In the genomic region with DNA sequence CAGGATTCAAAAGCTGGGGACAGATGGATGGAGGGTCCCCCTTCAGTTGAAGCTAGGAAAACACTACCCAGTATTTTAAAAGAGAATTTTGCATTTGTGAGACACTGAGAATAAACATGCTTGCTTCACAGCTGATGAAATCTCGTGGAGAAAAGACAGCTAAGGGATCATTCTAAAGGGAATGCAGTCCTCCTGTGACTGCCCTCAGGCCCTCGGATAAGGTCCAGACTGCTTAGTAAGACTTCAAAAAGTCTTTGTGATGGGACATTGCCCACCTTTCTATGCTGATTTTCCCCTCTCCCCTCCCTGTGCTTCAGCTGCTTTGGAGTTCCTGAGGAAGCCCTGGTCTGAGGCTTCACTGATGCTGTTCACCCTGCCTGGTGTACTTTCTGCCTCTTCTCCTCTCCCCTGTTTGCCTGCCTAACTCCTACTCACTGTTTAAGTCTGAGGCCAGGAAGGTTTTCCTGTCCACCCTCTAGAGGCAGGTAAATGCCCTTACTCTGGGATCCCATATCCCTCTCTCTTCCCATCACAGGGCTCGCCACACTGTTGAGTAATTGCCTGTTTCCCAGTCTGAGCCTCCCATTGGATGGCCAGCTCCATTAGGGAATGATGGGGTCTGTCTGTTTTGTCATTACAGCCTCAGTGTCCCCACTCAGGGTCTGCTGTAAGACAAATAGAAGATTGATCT, we compare ENCODE assay signal across 19 cellular contexts. TPM values are rescaled to one million over a fixed set of nuclear protein-coding genes. Genes with fewer than 3 reads are reported as not detected.
DNase-seq lines count a peak whose midpoint lies in the region; ATAC-seq and TF ChIP-seq lines count a peak whose summit lies in the region.
"Had no signal": no experiment of that assay in that cellular context is flagged by ENCODE, and none has a peak within 500 bp of the region (broad histone marks: within the 10 kb centered on the region; RNA-seq: fewer than 3 reads in every experiment).

No MANE protein-coding gene starts in this region.

- H3K36me3 Mint-ChIP-seq in GM23338 (ENCODE audit: low read depth) = no peaks in the 10 kb centered on the region; the same call in 2 of the 3 replicates
- no peaks in the 10 kb centered on the region for H3K36me3 Mint-ChIP-seq in endodermal cell (ENCODE audit: low read depth)

- H3K4me1 ChIP-seq in GM23338 (ENCODE audit: insufficient read depth) (0 out of 2 replicates have a peak, but pooled peaks cover 7% of the 10 kb centered on the region), Loucy (ENCODE audit: insufficient read depth, low read length, poor library complexity, severe bottlenecking) (peaks cover 14% of the 10 kb centered on the region), endodermal cell (ENCODE audit: control insufficient read depth, insufficient read depth, low read length) (no peaks in the 10 kb centered on the region), mesendoderm (ENCODE audit: control insufficient read depth, low read depth, low read length) (no peaks in the 10 kb centered on the region), gastroesophageal sphincter (no peaks in the 10 kb centered on the region)

- no peak overlapping the region for H3K18ac ChIP-seq in mesendoderm (ENCODE audit: low read length)

- H3K4me3 ChIP-seq in GM23338 (no peak overlapping the region), Loucy (ENCODE audit: low read length, poor library complexity, severe bottlenecking) (no peak overlapping the region), endodermal cell (ENCODE audit: low read length) (no peak overlapping the region), mesendoderm (ENCODE audit: low read length) (no peak overlapping the region), gastroesophageal sphincter (no peak overlapping the region)

- H2AK5ac ChIP-seq in mesendoderm (ENCODE audit: low read length) = no peak overlapping the region

- H4K5ac ChIP-seq in mesendoderm (ENCODE audit: low read length) = no peak overlapping the region

- peaks cover 11% of the 10 kb centered on the region; the same call in 2 of the 3 replicates for H3K4me1 Mint-ChIP-seq in GM23338
- H3K4me1 Mint-ChIP-seq in endodermal cell = peaks cover 7% of the 10 kb centered on the region

- no peak overlapping the region for H2BK15ac ChIP-seq in mesendoderm (replicated peaks; ENCODE audit: low read depth)

- H4K20me1 ChIP-seq in GM23338 (replicated peaks; ENCODE audit: insufficient read depth) (no peaks in the 10 kb centered on the region; the same call in 1 of the 2 replicates), Loucy (ENCODE audit: insufficient read depth, low read length, poor library complexity, severe bottlenecking) (no peaks in the 10 kb centered on the region)

- DNase-seq in GM23338 (ENCODE audit: low spot score) (peak; percentile 36), endodermal cell (peak; percentile 54), mesendoderm (peak; percentile 83), NCI-H128 (lab: John Stamatoyannopoulos, UW; ENCODE audit: unreplicated experiment) (no peak)
- DNase-seq: DMS79 treated with DMSO at 0.1 percent for 48 hours, HCEC 1CT, MV-4-11, NCI-H1417, NCI-H187 treated with DMSO at 0.1 percent for 48 hours, NCI-H2227 treated with DMSO at 0.1 percent for 48 hours, NCI-H510A treated with DMSO at 0.1 percent for 48 hours, NCI-H82, PC-3, RPMI8226, SHP77 treated with DMSO at 0.1 percent for 48 hours had no signal

- no peaks in the 10 kb centered on the region; the same call in 1 of the 3 replicates for H3K9me3 Mint-ChIP-seq in GM23338
- no peaks in the 10 kb centered on the region for H3K9me3 Mint-ChIP-seq in endodermal cell

- no peak overlapping the region for H3K27ac ChIP-seq in GM23338 (ENCODE audit: low read depth)
- no peak overlapping the region for H3K27ac ChIP-seq in endodermal cell (ENCODE audit: low read depth, low read length)
- peak overlapping the region; percentile 29 for H3K27ac ChIP-seq in mesendoderm (ENCODE audit: low read depth, low read length)
- no peak overlapping the region for H3K27ac ChIP-seq in gastroesophageal sphincter
- H3K27ac ChIP-seq: C4-2B had no signal

- H3K36me3 ChIP-seq in GM23338 (ENCODE audit: insufficient read depth) (peaks cover 3% of the 10 kb centered on the region; the same call in 1 of the 2 replicates), Loucy (ENCODE audit: insufficient read depth, low read length) (no peaks in the 10 kb centered on the region), endodermal cell (ENCODE audit: control insufficient read depth, insufficient read depth, low read length) (no peaks in the 10 kb centered on the region), mesendoderm (ENCODE audit: control insufficient read depth, insufficient read depth, low read length) (no peaks in the 10 kb centered on the region), gastroesophageal sphincter (no peaks in the 10 kb centered on the region)

- 81 to 95% methylated on average over 2 to 3 of the region's 3 CpGs for WGBS in endodermal cell (ENCODE audit: insufficient coverage in 1 of 2, insufficient read length in 1 of 2), 2 experiments
- WGBS in mesendoderm (ENCODE audit: extremely low coverage, insufficient coverage, low lambda C conversion rate) = no CpG with 5 or more reads among the region's 3 CpGs
- WGBS in gastroesophageal sphincter (ENCODE audit: low coverage in 1 of 2), 2 donors = 49 to 83% methylated on average over 2 to 3 of the region's 3 CpGs

- H3K4me2 ChIP-seq in GM23338 (no peak overlapping the region), Loucy (ENCODE audit: low read depth, low read length, poor library complexity, severe bottlenecking) (peak overlapping the region; percentile 52), mesendoderm (ENCODE audit: low read length) (no peak overlapping the region)

- H3K9me2 ChIP-seq in GM23338 (ENCODE audit: insufficient read depth) (no peaks in the 10 kb centered on the region), Loucy (replicated peaks; ENCODE audit: low read depth, low read length) (no peaks in the 10 kb centered on the region)

- H3K4ac ChIP-seq in mesendoderm (ENCODE audit: low read depth, low read length) = no peak overlapping the region

- H3K27me3 ChIP-seq in GM23338 (ENCODE audit: insufficient read depth) (no peaks in the 10 kb centered on the region), Loucy (ENCODE audit: insufficient read depth, low read length, poor library complexity, severe bottlenecking) (no peaks in the 10 kb centered on the region), endodermal cell (ENCODE audit: control insufficient read depth, insufficient read depth, low read length, poor library complexity, severe bottlenecking) (no peaks in the 10 kb centered on the region), mesendoderm (ENCODE audit: insufficient read depth, low read length, poor library complexity) (no peaks in the 10 kb centered on the region), gastroesophageal sphincter (no peaks in the 10 kb centered on the region)

- 0 out of 4 replicates have a peak, but pooled peaks of 1 of the 2 experiments have one; percentile 3 for TF ChIP-seq CTCF in GM23338 (conservative IDR thresholded peaks at IDR 0.05; ENCODE audit: low read depth in 2 of 2)
- no peak for TF ChIP-seq CTCF in Loucy (conservative IDR thresholded peaks at IDR 0.05; ENCODE audit: low read length)
- TF ChIP-seq CTCF in endodermal cell (conservative IDR thresholded peaks at IDR 0.05) = peak; percentile 48
- no peak for TF ChIP-seq CTCF in gastroesophageal sphincter (IDR thresholded peaks at IDR 0.05)

- no peak overlapping the region for H2BK5ac ChIP-seq in mesendoderm (ENCODE audit: low read length)

- H3K9me3 ChIP-seq in Loucy (ENCODE audit: insufficient read depth, low read depth, low read length) (no peaks in the 10 kb centered on the region), endodermal cell (ENCODE audit: control insufficient read depth, low read length) (no peaks in the 10 kb centered on the region), gastroesophageal sphincter (no peaks in the 10 kb centered on the region)

- TF ChIP-seq EP300 in gastroesophageal sphincter (IDR thresholded peaks at IDR 0.05) = no peak

- H3F3A ChIP-seq in GM23338 (replicated peaks; ENCODE audit: low read depth) = no peaks in the 10 kb centered on the region
- no peaks in the 10 kb centered on the region for H3F3A ChIP-seq in Loucy (ENCODE audit: low read depth)

- no peak overlapping the region for H2BK120ac ChIP-seq in mesendoderm (ENCODE audit: low read depth, low read length)

- H3K79me1 ChIP-seq in mesendoderm (ENCODE audit: low read length) = no peaks in the 10 kb centered on the region

- H3K27ac Mint-ChIP-seq in GM23338 (peak overlapping the region; percentile 66; the same call in 1 of the 2 replicates), endodermal cell (no peak overlapping the region)

- peaks cover 4% of the 10 kb centered on the region for H3K27me3 Mint-ChIP-seq in GM23338 (ENCODE audit: insufficient read depth, low read depth, poor library complexity)
- H3K27me3 Mint-ChIP-seq in endodermal cell (ENCODE audit: insufficient read depth) = no peaks in the 10 kb centered on the region

- H3K23ac ChIP-seq in mesendoderm (ENCODE audit: low read length) = no peak overlapping the region

- ATAC-seq in GM23338 (peak; percentile 93), GM21381 (IDR thresholded peaks at IDR 0.05; ENCODE audit: unreplicated experiment) (no peak), gastroesophageal sphincter (no peak)
- ATAC-seq: PC-3 had no signal

- H4K8ac ChIP-seq in mesendoderm (ENCODE audit: low read depth, low read length) = no peak overlapping the region

- no peak overlapping the region for H3K9ac ChIP-seq in Loucy (ENCODE audit: low read depth, low read length, poor library complexity, severe bottlenecking)
- H3K9ac ChIP-seq in endodermal cell (ENCODE audit: extremely low read depth, low read length, poor library complexity, severe bottlenecking) = no peak overlapping the region
- H3K9ac ChIP-seq in mesendoderm (ENCODE audit: low read length) = no peak overlapping the region

- H2AFZ ChIP-seq in GM23338 (no peak overlapping the region; the same call in 1 of the 2 replicates), Loucy (ENCODE audit: low read length) (no peak overlapping the region)

- TF ChIP-seq POLR2A in gastroesophageal sphincter (IDR thresholded peaks at IDR 0.05) = no peak

- H3K79me2 ChIP-seq in GM23338 (replicated peaks; ENCODE audit: insufficient read depth) = no peaks in the 10 kb centered on the region
- no peaks in the 10 kb centered on the region for H3K79me2 ChIP-seq in Loucy (ENCODE audit: insufficient read depth, low read length)
- no peaks in the 10 kb centered on the region for H3K79me2 ChIP-seq in mesendoderm (ENCODE audit: control insufficient read depth, insufficient read depth, low read length)

- no peak overlapping the region for H3K4me3 Mint-ChIP-seq in GM23338
- H3K4me3 Mint-ChIP-seq in endodermal cell = no peak overlapping the region

- H3K56ac ChIP-seq in mesendoderm (ENCODE audit: low read length) = peak overlapping the region; percentile 47

TF ChIP-seq in GM23338, 12 proteins besides CTCF, POLR2A, EP300 and RAD21 (continues in another document):
- TF ChIP-seq STAT1 (IDR thresholded peaks at IDR 0.05; ENCODE audit: unreplicated experiment) (no peak), POLR2AphosphoS5 (IDR thresholded peaks at IDR 0.05; ENCODE audit: low read depth) (no peak)

RNA-seq across cellular contexts. Expression of gene POLE4, which starts 26.6 kb away (rescaled TPM):
- 20.9 and 24.4 TPM in 2 replicates for total RNA-seq in GM23338 (2014; rRNA removed; shearing (Covaris generic))
- polyA plus RNA-seq in GM23338 (2016; fragmentation: Nextera tagmentation; extraction: Ambion mirVana) = 105 and 106 TPM in 2 replicates
- total RNA-seq in endodermal cell (10 to 100 TPM; 38.4 to 40.9 TPM), gastroesophageal sphincter (10 to 100 TPM; 17.7 to 34.1 (median 24.8) TPM)
- 22.3 TPM for polyA plus RNA-seq in endodermal cell (2013, experiment 1 of 2)
- polyA plus RNA-seq in endodermal cell (2013, experiment 2 of 2) = 18.8 TPM
- polyA plus RNA-seq in mesendoderm (2013, experiment 1 of 2) = 31.7 TPM
- 29.4 TPM for polyA plus RNA-seq in mesendoderm (2013, experiment 2 of 2)
